19 cellular contexts compared by ENCODE assay signal in genomic region chr7:1272136-1272535, GRCh38. TPM values are rescaled to one million over a fixed set of nuclear protein-coding genes. Genes with fewer than 3 reads are reported as not detected.
"Had no signal": no experiment of that assay in that cellular context is flagged by ENCODE, and none has a peak within 500 bp of the region (broad histone marks: within the 10 kb centered on the region; RNA-seq: fewer than 3 reads in every experiment).

No MANE protein-coding gene starts in this region.

RNA-seq across cellular contexts. Expression of gene UNCX, which starts 39.5 kb away (rescaled TPM):
- total RNA-seq: chondrocyte, colonic mucosa, dermis microvascular lymphatic vessel endothelial cell, esophagus mucosa, esophagus squamous epithelium, gastrocnemius medialis, glomerular endothelial cell, heart right ventricle, left cardiac atrium, left lung, left ventricle myocardium superior, lower leg skin, lower lobe of right lung, lung microvascular endothelial cell, mesenteric fat pad, mesothelial cell of epicardium, mucosa of descending colon, myocyte had no signal
- polyA plus RNA-seq: heart right ventricle, immature natural killer cell had no signal
